In genomic region chr17:55202906-55203305, GRCh38 we compare ENCODE assay signal across 16 cellular contexts.
DNase-seq lines count a peak whose midpoint lies in the region; ATAC-seq and TF ChIP-seq lines count a peak whose summit lies in the region.
"Had no signal": no experiment of that assay in that cellular context is flagged by ENCODE, and none has a peak within 500 bp of the region (broad histone marks: within the 10 kb centered on the region; RNA-seq: fewer than 3 reads in every experiment).

No MANE protein-coding gene starts in this region.

- H3K4me3 ChIP-seq in SK-N-MC (no peak overlapping the region), right cardiac atrium (ENCODE audit: low read length) (no peak overlapping the region), vagina (no peak overlapping the region)
- H3K4me3 ChIP-seq: GM12878, GM23248, HAP-1 had no signal

- no peak for ATAC-seq in right cardiac atrium
- ATAC-seq: GM12878 had no signal

- peaks cover 6% of the 10 kb centered on the region; the same call in 1 of the 2 replicates for H3K36me3 ChIP-seq in SK-N-MC (ENCODE audit: insufficient read depth, low read length)
- H3K36me3 ChIP-seq in vagina, result no peaks in the 10 kb centered on the region
- H3K36me3 ChIP-seq: HAP-1 had no signal

- DNase-seq in NCI-H1694 (lab: John Stamatoyannopoulos, UW) (peak; percentile 53), NCI-H446 treated with DMSO at 0.1 percent for 48 hours (lab: John Stamatoyannopoulos, UW) (peak; percentile 41), SK-N-MC (ENCODE audit: low read depth, low spot score) (no peak), superior temporal gyrus (ENCODE audit: extremely low spot score) (peak; percentile 14), right cardiac atrium (no peak), activated T-cell treated with anti-CD3 and anti-CD28 coated beads for 4 hours (no peak), vagina (ENCODE audit: extremely low spot score in 2 of 2) (no peak), NCI-H2196 (lab: John Stamatoyannopoulos, UW; ENCODE audit: unreplicated experiment) (no peak)
- DNase-seq: ACHN; Caco-2; CD4-positive, alpha-beta T cell; DMS79 treated with DMSO at 0.1 percent for 48 hours; GM23248 had no signal

- intact Hi-C loops in right cardiac atrium (cut with DNase I) (no loop called here), vagina (cut with DNase I) (no loop called here)

- no peak for TF ChIP-seq CTCF in vagina (IDR thresholded peaks at IDR 0.05)

- no peak overlapping the region for H3K9ac ChIP-seq in SK-N-MC (ENCODE audit: insufficient read length)
- H3K9ac ChIP-seq: GM23248 had no signal

- H3K4me1 ChIP-seq in right cardiac atrium (ENCODE audit: control insufficient read depth, insufficient read depth, low read length) (no peaks in the 10 kb centered on the region), vagina (no peaks in the 10 kb centered on the region)
- H3K4me1 ChIP-seq: Caco-2, HAP-1 had no signal

- no peak for TF ChIP-seq POLR2A in vagina (IDR thresholded peaks at IDR 0.05)

- WGBS in right cardiac atrium, result 77% methylated on average over 2 of the region's 2 CpGs

- no peaks in the 10 kb centered on the region for H3K27me3 ChIP-seq in right cardiac atrium (ENCODE audit: control insufficient read depth, insufficient read depth)
- no peaks in the 10 kb centered on the region for H3K27me3 ChIP-seq in vagina

- H3K27ac ChIP-seq in SK-N-MC (peak overlapping the region; percentile 1; the same call in 1 of the 2 replicates), right cardiac atrium (ENCODE audit: low read length) (no peak overlapping the region), vagina (no peak overlapping the region)
- H3K27ac ChIP-seq: C4-2B, GM23248 had no signal

- H3K9me3 ChIP-seq in SK-N-MC (ENCODE audit: low read depth, low read length) (peaks cover 7% of the 10 kb centered on the region; the same call in 1 of the 2 replicates), right cardiac atrium (ENCODE audit: control insufficient read depth, low read length) (no peaks in the 10 kb centered on the region), vagina (no peaks in the 10 kb centered on the region)
- H3K9me3 ChIP-seq: HAP-1 had no signal

Comparison
In these comparisons a context has a peak if more than half of its experiments do, and no peak if none do; other contexts are left out.
1. DNase-seq: peak in NCI-H1694 (single experiment), NCI-H446 treated with DMSO at 0.1 percent for 48 hours (single experiment) and superior temporal gyrus (single experiment); none in SK-N-MC (single experiment), right cardiac atrium (0 of 3), activated T-cell treated with anti-CD3 and anti-CD28 coated beads for 4 hours (single experiment), vagina (0 of 2) and NCI-H2196 (single experiment).